In the genomic region with DNA sequence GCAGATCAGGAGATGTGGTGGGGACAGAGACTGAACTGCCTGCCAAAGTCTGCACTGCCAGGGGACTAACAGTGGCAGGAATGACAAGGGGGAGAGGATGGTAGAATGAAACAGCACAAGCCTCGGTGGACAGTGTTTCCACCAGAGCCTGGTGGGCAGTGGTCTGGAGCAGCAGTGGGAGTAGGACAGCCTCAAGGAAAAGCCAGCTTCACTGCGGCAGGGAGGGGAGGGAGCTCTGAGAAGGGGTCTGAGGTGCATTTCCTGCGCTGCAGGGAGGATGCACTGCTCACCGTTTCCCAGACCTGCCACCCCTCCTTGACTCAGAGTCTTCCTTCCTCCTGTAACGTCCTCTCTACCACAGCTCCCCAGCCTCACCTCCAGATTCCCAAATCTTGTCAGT, we compare ENCODE assay signal across 2 cellular contexts.
A peak's percentile ranks its signal among the peaks of the same experiment; 100 is the strongest.
TF ChIP-seq lines count a peak whose summit lies in the region.

No MANE protein-coding gene starts in this region.

TF ChIP-seq in HEK293, 187 proteins besides CTCF, POLR2A, EP300 and RAD21:
- TF ChIP-seq ZNF544 (tag by site-specific recombination; IDR thresholded peaks at IDR 0.05) (no peak), ZNF341 (tag by site-specific recombination; IDR thresholded peaks at IDR 0.05; ENCODE audit: low read depth) (peak; percentile 72), SP7 (tag by site-specific recombination; IDR thresholded peaks at IDR 0.05) (no peak), ZNF404 (tag by site-specific recombination; IDR thresholded peaks at IDR 0.05) (no peak)
- TF ChIP-seq, protein P1, sequence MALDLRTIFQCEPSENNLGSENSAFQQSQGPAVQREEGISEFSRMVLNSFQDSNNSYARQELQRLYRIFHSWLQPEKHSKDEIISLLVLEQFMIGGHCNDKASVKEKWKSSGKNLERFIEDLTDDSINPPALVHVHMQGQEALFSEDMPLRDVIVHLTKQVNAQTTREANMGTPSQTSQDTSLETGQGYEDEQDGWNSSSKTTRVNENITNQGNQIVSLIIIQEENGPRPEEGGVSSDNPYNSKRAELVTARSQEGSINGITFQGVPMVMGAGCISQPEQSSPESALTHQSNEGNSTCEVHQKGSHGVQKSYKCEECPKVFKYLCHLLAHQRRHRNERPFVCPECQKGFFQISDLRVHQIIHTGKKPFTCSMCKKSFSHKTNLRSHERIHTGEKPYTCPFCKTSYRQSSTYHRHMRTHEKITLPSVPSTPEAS (tag by site-specific recombination; IDR thresholded peaks at IDR 0.05): no peak
TF ChIP-seq in HEK293: peak in this region for 1.

TF ChIP-seq in H1, 55 proteins besides CTCF, POLR2A, EP300 and RAD21:
- no peak for TF ChIP-seq KDM4A (IDR thresholded peaks at IDR 0.05; ENCODE audit: low read depth, low read length, severe bottlenecking)
- no peak for TF ChIP-seq CREB1 (IDR thresholded peaks at IDR 0.05)
- no peak for TF ChIP-seq RNF2 (IDR thresholded peaks at IDR 0.05; ENCODE audit: borderline replicate concordance, low read depth, low read length, missing control alignments, poor library complexity, severe bottlenecking)
- no peak for TF ChIP-seq SUZ12 (IDR thresholded peaks at IDR 0.05; ENCODE audit: low read length)
- no peak for TF ChIP-seq CHD2 (IDR thresholded peaks at IDR 0.05; ENCODE audit: low read length)
- TF ChIP-seq KDM5A (IDR thresholded peaks at IDR 0.05; ENCODE audit: low read length): no peak
- no peak for TF ChIP-seq BCL11A (IDR thresholded peaks at IDR 0.05; ENCODE audit: low read depth in 2 of 2, low read length in 2 of 2)
- no peak for TF ChIP-seq SIRT6 (IDR thresholded peaks at IDR 0.05; ENCODE audit: low read length)
